Comparison of ENCODE assay signal across 8 cellular contexts in genomic region chr15:70512772-70513362, GRCh38.
A peak's percentile ranks its signal among the peaks of the same experiment; 100 is the strongest.
DNase-seq lines count a peak whose midpoint lies in the region; ATAC-seq, FAIRE-seq and TF ChIP-seq lines count a peak whose summit lies in the region.

No MANE protein-coding gene starts in this region.

- H3K79me2 ChIP-seq in astrocyte (ENCODE audit: insufficient read depth, low read length): no peaks in the 10 kb centered on the region

- no peak overlapping the region for H3K4me3 Mint-ChIP-seq in astrocyte (ENCODE audit: unreplicated experiment)

- H3K36me3 ChIP-seq in astrocyte (ENCODE audit: insufficient read depth, low read length) (no peaks in the 10 kb centered on the region), thyroid gland (no peaks in the 10 kb centered on the region)

- FAIRE-seq in GM12891 (lab: Jason Lieb, UNC) (peak; percentile 92), astrocyte (lab: Jason Lieb, UNC) (no peak)

- CTCF ChIA-PET in AG04449 (lab: Yijun Ruan, JAX) (interaction anchor here (1.3 to 3.3 kb wide), 5 partner anchors 10 to 1035 kb away, joined by 3 to 10 read pairs (median 6); no protein-coding TSS in a partner anchor), RWPE1 (lab: Yijun Ruan, JAX) (interaction anchor here (0.5 to 0.6 kb wide), 2 partner anchors 39 to 1554 kb away, joined by 3 to 4 read pairs; no protein-coding TSS in a partner anchor)

- intact Hi-C loops in thyroid gland (cut with DNase I): no loop called here

- peaks cover 18% of the 10 kb centered on the region for H3K9me3 Mint-ChIP-seq in astrocyte (ENCODE audit: unreplicated experiment)

- H3K9me3 ChIP-seq in astrocyte (ENCODE audit: insufficient read depth, low read depth, low read length) (peaks cover 6% of the 10 kb centered on the region), thyroid gland (no peaks in the 10 kb centered on the region)

- DNase-seq in AG04449 (ENCODE audit: low read depth, low spot score) (no peak), GM12891 (ENCODE audit: insufficient read length, low spot score) (no peak), RWPE1 (ENCODE audit: low spot score) (peak; percentile 60), astrocyte (ENCODE audit: low read depth) (no peak), left kidney (ENCODE audit: low read depth, low spot score) (peak; percentile 50), thyroid gland (no peak)
- no peak for DNase-seq in effector CD4-positive, alpha-beta T cell

- peak; percentile 62 for TF ChIP-seq CTCF in AG04449 (IDR thresholded peaks at IDR 0.05; ENCODE audit: insufficient read depth, low read length, missing control alignments)
- peak; percentile 68 for TF ChIP-seq CTCF in RWPE1 (conservative IDR thresholded peaks at IDR 0.05; ENCODE audit: low read depth)
- peak; percentile 47 for TF ChIP-seq CTCF in astrocyte (IDR thresholded peaks at IDR 0.05; ENCODE audit: insufficient read depth, low read depth, low read length)
- TF ChIP-seq CTCF in thyroid gland (IDR thresholded peaks at IDR 0.05): peak in 2 of 6 experiments; percentile 16 to 23

- H4K20me1 ChIP-seq in astrocyte (ENCODE audit: insufficient read depth, low read length): no peaks in the 10 kb centered on the region

- H3K27me3 ChIP-seq in astrocyte (ENCODE audit: insufficient read depth, low read length): peaks cover 13% of the 10 kb centered on the region
- H3K27me3 ChIP-seq in thyroid gland: no peaks in the 10 kb centered on the region

- H3K4me1 Mint-ChIP-seq in astrocyte (ENCODE audit: low read depth, unreplicated experiment): peaks cover 14% of the 10 kb centered on the region

- peak; percentile 61 for ATAC-seq in HG03159 (IDR thresholded peaks at IDR 0.05; ENCODE audit: unreplicated experiment)

- H3K4me2 ChIP-seq in astrocyte (ENCODE audit: low read length): no peak overlapping the region

- peaks cover 32% of the 10 kb centered on the region for H3K27me3 Mint-ChIP-seq in astrocyte (ENCODE audit: low read depth, unreplicated experiment)

- H3K27ac Mint-ChIP-seq in astrocyte (ENCODE audit: unreplicated experiment): no peak overlapping the region

- H3K27ac ChIP-seq in RWPE1 (no peak overlapping the region), astrocyte (ENCODE audit: low read depth, low read length) (no peak overlapping the region), thyroid gland (no peak overlapping the region)

- no peak overlapping the region for H3K4me3 ChIP-seq in AG04449 (ENCODE audit: low read depth, low read length)
- H3K4me3 ChIP-seq in astrocyte (ENCODE audit: insufficient read depth, low read depth, low read length): no peak overlapping the region
- H3K4me3 ChIP-seq in thyroid gland (replicated peaks in 1 of 3): no peak overlapping the region

- peaks cover 18% of the 10 kb centered on the region for H3K4me1 ChIP-seq in astrocyte (ENCODE audit: insufficient read depth, low read length)
- peaks cover 7 to 11% of the 10 kb centered on the region in 2 donors for H3K4me1 ChIP-seq in thyroid gland

- peaks cover 6% of the 10 kb centered on the region for H3K36me3 Mint-ChIP-seq in astrocyte (ENCODE audit: low read depth, unreplicated experiment)

- WGBS in thyroid gland, 2 donors: 81 to 85% methylated on average over 8 of the region's 8 CpGs

- H2AFZ ChIP-seq in astrocyte (ENCODE audit: low read depth, low read length): no peak overlapping the region

- no peak for TF ChIP-seq POLR2A in GM12891 (IDR thresholded peaks at IDR 0.05; ENCODE audit: low read depth, low read length)
- TF ChIP-seq POLR2A in thyroid gland (IDR thresholded peaks at IDR 0.05): no peak

- H3K9ac ChIP-seq in astrocyte (ENCODE audit: low read length): no peak overlapping the region

- POLR2A ChIA-PET in AG04449 (lab: Yijun Ruan, JAX): no interaction called here
- POLR2A ChIA-PET in RWPE1 (lab: Yijun Ruan, JAX; ENCODE audit: low non-redundant PET): no interaction called here

TF ChIP-seq in GM12891, 5 proteins besides CTCF, POLR2A, EP300 and RAD21:
- TF ChIP-seq PAX5 (IDR thresholded peaks at IDR 0.05; ENCODE audit: insufficient read depth, low read length, severe bottlenecking): no peak
- no peak for TF ChIP-seq POU2F2 (IDR thresholded peaks at IDR 0.05; ENCODE audit: low read depth, low read length)
- no peak for TF ChIP-seq TAF1 (IDR thresholded peaks at IDR 0.05; ENCODE audit: low read depth, low read length)
- no peak for TF ChIP-seq POLR2AphosphoS5 (IDR thresholded peaks at IDR 0.05; ENCODE audit: low read depth, low read length)
- no peak for TF ChIP-seq SPI1 (IDR thresholded peaks at IDR 0.05; ENCODE audit: low read depth, low read length)

Comparison
In these comparisons a context has a peak if more than half of its experiments do, and no peak if none do; other contexts are left out.
1. DNase-seq: peak in RWPE1 (single experiment) and left kidney (single experiment); none in AG04449 (single experiment), GM12891 (single experiment), astrocyte (single experiment), effector CD4-positive, alpha-beta T cell (single experiment) and thyroid gland (0 of 2).